ENCODE assay signal across 24 cellular contexts in the genomic region with DNA sequence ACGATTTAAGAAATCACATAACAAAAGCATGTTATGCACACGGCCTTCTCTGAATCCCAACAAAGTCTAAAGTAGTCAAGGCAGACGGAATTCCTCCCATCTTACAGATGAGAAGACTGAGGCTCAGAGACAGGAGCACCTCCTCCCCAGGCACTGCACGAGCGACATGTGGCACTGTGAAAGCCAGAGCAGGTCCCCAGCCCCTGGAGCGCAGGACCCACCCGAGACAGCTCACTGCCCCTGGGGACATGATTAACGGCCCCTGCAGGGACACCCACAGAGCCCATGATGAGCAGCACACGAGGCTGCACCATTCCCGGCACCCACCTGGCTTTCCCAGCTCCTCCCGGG.
"Had no signal": no experiment of that assay in that cellular context is flagged by ENCODE, and none has a peak within 500 bp of the region (broad histone marks: within the 10 kb centered on the region; RNA-seq: fewer than 3 reads in every experiment).

No MANE protein-coding gene starts in this region.

- H3K4me1 Mint-ChIP-seq: activated CD4-positive, alpha-beta T cell treated with anti-CD3 and anti-CD28 coated beads for 36 hours; activated naive CD8-positive, alpha-beta T cell treated with anti-CD3 and anti-CD28 coated beads, Interleukin-2, amount 10 ng/mL, durations not matched to agents 7 days and 5 days had no signal

- H3K9me3 Mint-ChIP-seq: activated CD8-positive, alpha-beta T cell treated with anti-CD3 and anti-CD28 coated beads for 36 hours; activated naive CD8-positive, alpha-beta T cell treated with anti-CD3 and anti-CD28 coated beads, Interleukin-2, amount 10 ng/mL, durations not matched to agents 7 days and 5 days had no signal

- ATAC-seq: activated CD4-positive, alpha-beta T cell treated with anti-CD3 and anti-CD28 coated beads for 36 hours; activated CD8-positive, alpha-beta T cell treated with anti-CD3 and anti-CD28 coated beads for 36 hours; Panc1; Right ventricle myocardium inferior had no signal

- H3K36me3 ChIP-seq: adrenal gland had no signal

- H3K9me3 ChIP-seq: adrenal gland had no signal

- H3K27ac Mint-ChIP-seq: activated CD4-positive, alpha-beta T cell treated with anti-CD3 and anti-CD28 coated beads for 36 hours; activated CD8-positive, alpha-beta T cell treated with anti-CD3 and anti-CD28 coated beads for 36 hours; activated naive CD8-positive, alpha-beta T cell treated with anti-CD3 and anti-CD28 coated beads, Interleukin-2, amount 10 ng/mL, durations not matched to agents 7 days and 5 days had no signal

- H3K27me3 Mint-ChIP-seq: activated CD4-positive, alpha-beta T cell treated with anti-CD3 and anti-CD28 coated beads for 36 hours; activated CD8-positive, alpha-beta T cell treated with anti-CD3 and anti-CD28 coated beads for 36 hours; activated naive CD8-positive, alpha-beta T cell treated with anti-CD3 and anti-CD28 coated beads, Interleukin-2, amount 10 ng/mL, durations not matched to agents 7 days and 5 days had no signal

- H3K4me3 Mint-ChIP-seq: activated CD4-positive, alpha-beta T cell treated with anti-CD3 and anti-CD28 coated beads for 36 hours; activated CD8-positive, alpha-beta T cell treated with anti-CD3 and anti-CD28 coated beads for 36 hours; activated naive CD8-positive, alpha-beta T cell treated with anti-CD3 and anti-CD28 coated beads, Interleukin-2, amount 10 ng/mL, durations not matched to agents 7 days and 5 days had no signal

- H3K4me1 ChIP-seq: adrenal gland had no signal

- H3K27me3 ChIP-seq: adrenal gland had no signal

- DNase-seq: activated CD4-positive, alpha-beta T cell treated with anti-CD3 and anti-CD28 coated beads for 36 hours; activated CD8-positive, alpha-beta memory T cell treated with anti-CD3 and anti-CD28 coated beads, Interleukin-2, amount 50 U/mL, for 4 hours; activated CD8-positive, alpha-beta T cell treated with anti-CD3 and anti-CD28 coated beads for 36 hours; activated naive CD4-positive, alpha-beta T cell treated with anti-CD3 and anti-CD28 coated beads, Interleukin-2, amount 50 U/mL, for 16 hours; activated naive CD8-positive, alpha-beta T cell treated with anti-CD3 and anti-CD28 coated beads, Interleukin-2, amount 10 ng/mL, durations not matched to agents 7 days and 5 days; activated T-cell treated with anti-CD3 and anti-CD28 coated beads, Interleukin-2, amount 50 U/mL, for 1 hour; adrenal gland; anterior cingulate cortex; MM.1S; NCI-H1105; NCI-H1436; NCI-H1694 treated with DMSO at 0.1 percent for 48 hours; NCI-H2029 treated with DMSO at 0.1 percent for 48 hours; NCI-H345; NCI-H510A; NCI-H526 treated with DMSO at 0.1 percent for 48 hours; NCI-H82; OCI-M1; RPMI8226; T-helper 1 cell had no signal

- H3K4me3 ChIP-seq: adrenal gland, SK-N-MC had no signal

- H3K27ac ChIP-seq: adrenal gland, SK-N-MC, VCaP had no signal
